In genomic region chr1:170993717-170994116, GRCh38 we compare ENCODE assay signal across 10 cellular contexts. TPM values are rescaled to one million over a fixed set of nuclear protein-coding genes. Genes with fewer than 3 reads are reported as not detected.
"Had no signal": no experiment of that assay in that cellular context is flagged by ENCODE, and none has a peak within 500 bp of the region (broad histone marks: within the 10 kb centered on the region; RNA-seq: fewer than 3 reads in every experiment).

No MANE protein-coding gene starts in this region.

- H3K4me2 ChIP-seq: GM23338, KMS-11 had no signal

- H2AFZ ChIP-seq: GM23338 had no signal

- H3K27ac ChIP-seq: KMS-11 had no signal

- FAIRE-seq: H1, H54, HTR-8/SVneo had no signal

- ATAC-seq: GM23338 had no signal

- H3K4me3 ChIP-seq: GM23338 had no signal

- H3K9ac ChIP-seq: KMS-11 had no signal

- DNase-seq: H9, HCEC 1CT, Karpas-422, KBM-7 had no signal

RNA-seq across cellular contexts. Expression of gene MROH9, which starts 58.4 kb away (rescaled TPM):
- total RNA-seq: GM23338, H1, H9, HT-29 had no signal
- polyA plus RNA-seq: H1 had no signal
